In the genomic region with DNA sequence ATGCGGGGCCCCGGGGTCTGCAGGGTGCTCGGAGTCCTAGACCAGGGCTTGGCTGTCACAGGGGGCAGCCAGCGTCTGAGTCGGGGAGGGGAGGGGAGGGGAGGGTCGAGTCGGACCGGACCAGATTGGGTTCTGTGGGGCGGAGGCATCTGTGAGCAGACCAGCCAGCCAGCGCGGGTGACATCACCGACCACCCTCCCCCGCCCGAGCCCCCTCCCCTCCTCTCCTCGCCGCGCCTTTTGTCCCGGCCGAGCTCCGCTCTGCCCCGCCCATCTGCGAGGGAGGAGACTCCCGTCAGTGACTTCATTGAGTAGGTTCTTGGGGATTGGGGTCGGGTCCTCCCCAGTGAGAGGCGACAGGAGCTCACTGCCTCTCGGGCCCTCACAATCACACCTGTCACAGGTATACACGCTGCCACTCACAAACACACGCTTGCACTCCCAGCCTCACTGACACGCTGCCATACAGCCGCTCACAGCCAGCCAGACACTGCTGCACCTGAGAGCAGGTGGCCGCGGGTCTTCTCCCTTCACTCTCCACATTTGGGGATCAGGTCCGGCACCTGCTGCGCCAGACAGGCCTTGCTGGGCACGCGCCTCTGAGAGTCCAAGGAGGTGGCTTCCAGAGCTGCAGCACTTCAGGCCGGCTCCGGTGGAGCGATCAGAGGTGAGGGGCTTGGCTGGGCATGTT, we compare ENCODE assay signal across 8 cellular contexts. TPM values are rescaled to one million over a fixed set of nuclear protein-coding genes. Genes with fewer than 3 reads are reported as not detected.
DNase-seq lines count a peak whose midpoint lies in the region; ATAC-seq lines count a peak whose summit lies in the region.

No MANE protein-coding gene starts in this region.

- peaks cover 9% of the 10 kb centered on the region for H3K36me3 Mint-ChIP-seq in activated naive CD8-positive, alpha-beta T cell treated with anti-CD3 and anti-CD28 coated beads for 36 hours

- H3K4me1 Mint-ChIP-seq in activated naive CD8-positive, alpha-beta T cell treated with anti-CD3 and anti-CD28 coated beads for 36 hours: peaks cover 63% of the 10 kb centered on the region

- H3K27ac Mint-ChIP-seq in activated naive CD8-positive, alpha-beta T cell treated with anti-CD3 and anti-CD28 coated beads for 36 hours: peak overlapping the region; percentile 73

- no peaks in the 10 kb centered on the region for H3K9me3 Mint-ChIP-seq in activated naive CD8-positive, alpha-beta T cell treated with anti-CD3 and anti-CD28 coated beads for 36 hours

- peak; percentile 21 for DNase-seq in activated T-cell treated with anti-CD3 and anti-CD28 coated beads for 1 hour (ENCODE audit: low read depth)
- no peak for DNase-seq in activated T-cell treated with anti-CD3 and anti-CD28 coated beads for 4 hours
- DNase-seq in NCI-H774 (lab: John Stamatoyannopoulos, UW): peak; percentile 27
- DNase-seq in activated naive CD8-positive, alpha-beta T cell treated with anti-CD3 and anti-CD28 coated beads for 36 hours: peak; percentile 48
- peak; percentile 72 for DNase-seq in Right ventricle myocardium superior
- DNase-seq in occipital lobe (lab: John Stamatoyannopoulos, UW): peak; percentile 35

- H3K27me3 Mint-ChIP-seq in activated naive CD8-positive, alpha-beta T cell treated with anti-CD3 and anti-CD28 coated beads for 36 hours: no peaks in the 10 kb centered on the region

- H3K4me3 Mint-ChIP-seq in activated naive CD8-positive, alpha-beta T cell treated with anti-CD3 and anti-CD28 coated beads for 36 hours: peak overlapping the region; percentile 80

- peak; percentile 5 for ATAC-seq in Right ventricle myocardium superior (ENCODE audit: poor library complexity)
- ATAC-seq in HG03457 (IDR thresholded peaks at IDR 0.05; ENCODE audit: unreplicated experiment): no peak
- no peak for ATAC-seq in GM21515 (IDR thresholded peaks at IDR 0.05; ENCODE audit: unreplicated experiment)

- intact Hi-C loops in Right ventricle myocardium superior (cut with DNase I): loop anchor here (5.0 to 10.0 kb wide), 3 partner anchors 65 to 105 kb away; partner anchors contain the start of gene PIGO

RNA-seq across cellular contexts. Expression of gene DNAJB5, which starts 0.5 kb away (rescaled TPM):
- total RNA-seq in activated naive CD8-positive, alpha-beta T cell treated with anti-CD3 and anti-CD28 coated beads for 36 hours: 1 to 10 TPM; 7.6 to 8.1 TPM
- total RNA-seq in Right ventricle myocardium superior: 48.7 TPM
- 47.9 TPM for total RNA-seq in occipital lobe

RNA-seq across cellular contexts. Expression of gene PHF24, which starts 32.0 kb away (rescaled TPM):
- total RNA-seq in activated naive CD8-positive, alpha-beta T cell treated with anti-CD3 and anti-CD28 coated beads for 36 hours: under 1 TPM; 0.23 to 0.30 TPM
- total RNA-seq in Right ventricle myocardium superior: 0.19 TPM
- total RNA-seq in occipital lobe: 25.6 TPM

Comparison
In these comparisons a context has a peak if more than half of its experiments do, and no peak if none do; other contexts are left out.
1. RNA of gene PHF24, which starts 32.0 kb away (total RNA-seq): 25.6 TPM in occipital lobe (single experiment); 0.23 to 0.30 TPM in activated naive CD8-positive, alpha-beta T cell treated with anti-CD3 and anti-CD28 coated beads for 36 hours and 0.19 TPM in Right ventricle myocardium superior (single experiment); every median in the first group is over 10 times any median in the second.